Comparison of ENCODE assay signal across 26 cellular contexts in the genomic region with DNA sequence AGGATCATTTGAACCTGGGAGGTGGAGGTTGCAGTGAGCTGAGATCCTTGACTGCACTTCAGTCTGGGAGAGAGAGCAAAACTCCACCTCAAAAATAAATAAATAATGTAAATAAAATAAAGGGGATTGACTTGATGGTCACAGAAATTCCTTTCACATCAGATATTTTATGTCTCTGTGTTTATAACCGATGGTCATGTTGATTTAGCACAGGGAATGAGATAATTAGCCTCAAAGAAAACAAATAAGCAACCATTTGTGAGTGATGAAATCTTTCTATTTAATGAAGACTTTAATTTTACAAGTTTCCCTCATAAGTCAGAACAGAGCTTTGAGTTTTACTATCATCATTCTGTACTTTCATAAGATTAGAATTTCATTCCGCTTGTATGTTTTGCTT.
"Had no signal": no experiment of that assay in that cellular context is flagged by ENCODE, and none has a peak within 500 bp of the region (broad histone marks: within the 10 kb centered on the region; RNA-seq: fewer than 3 reads in every experiment).

No MANE protein-coding gene starts in this region.

- DNase-seq: stimulated activated CD4-positive, alpha-beta T cell treated with anti-CD3 and anti-CD28 coated beads, Interleukin-2, amount 100 ng/mL, for 48 hours; stimulated activated CD4-positive, alpha-beta T cell treated with anti-CD3 and anti-CD28 coated beads, Interleukin-4, amount 100 ng/mL, for 1 hour; stimulated activated CD4-positive, alpha-beta T cell treated with anti-CD3 and anti-CD28 coated beads, Interleukin-4, amount 100 ng/mL, for 24 hours; stimulated activated CD4-positive, alpha-beta T cell treated with anti-CD3 and anti-CD28 coated beads, Interleukin-4, amount 100 ng/mL, for 4 hours; stimulated activated CD8-positive, alpha-beta memory T cell treated with anti-CD3 and anti-CD28 coated beads, Interleukin-4, amount 100 ng/mL, for 48 hours; stimulated activated naive B cell treated with anti-CD40 and anti-IgM and Interleukin-4, amounts not matched to agents 10 μg/mL and 1 μg/mL and 100 μg/mL, for 72 hours; stimulated activated naive CD4-positive, alpha-beta T cell; stimulated activated naive CD4-positive, alpha-beta T cell treated with Interleukin-2 at 50 U/mL for 16 hours; stimulated activated naive CD8-positive, alpha-beta T cell treated with anti-CD3 and anti-CD28 coated beads, Interleukin-15, amount 100 ng/mL, for 72 hours; stimulated activated naive CD8-positive, alpha-beta T cell treated with anti-CD3 and anti-CD28 coated beads, Interleukin-15, Interleukin-2, amounts not matched to agents 100 U/mL and 50 U/mL, for 24 hours; stomach; substantia nigra; testis; thyroid gland; tibial artery; transverse colon; trophoblast cell; upper lobe of left lung; upper lobe of right lung; uterus had no signal

- ATAC-seq: stimulated activated effector memory CD8-positive, alpha-beta T cell treated with anti-CD3 and anti-CD28 coated beads, Interleukin-12 subunit alpha, Interleukin-12 subunit beta, amount 100 ng/mL, for 72 hours; stimulated activated memory B cell treated with anti-CD40 and anti-IgM and Interleukin-4, amounts not matched to agents 10 μg/mL and 1 μg/mL and 100 μg/mL, for 72 hours; stimulated activated naive B cell treated with anti-CD40 and anti-IgM and Interleukin-4, amounts not matched to agents 10 μg/mL and 1 μg/mL and 100 μg/mL, for 72 hours; stimulated activated naive CD8-positive, alpha-beta T cell treated with anti-CD3 and anti-CD28 coated beads, Interleukin-15, amount 100 ng/mL, for 72 hours; stimulated activated naive CD8-positive, alpha-beta T cell treated with anti-CD3 and anti-CD28 coated beads, Interleukin-15, Interleukin-2, amounts not matched to agents 100 U/mL and 50 U/mL, for 24 hours; upper lobe of right lung had no signal

- H3K36me3 ChIP-seq: stomach, suprapubic skin, thoracic aorta, thyroid gland, tibial artery, tibial nerve, transverse colon, upper lobe of left lung, upper lobe of right lung, uterus, vagina had no signal

- H3K4me3 ChIP-seq: stomach, suprapubic skin, testis, thoracic aorta, thyroid gland, tibial artery, tibial nerve, transverse colon, upper lobe of left lung, upper lobe of right lung, uterus, vagina had no signal

- H3K4me1 ChIP-seq: suprapubic skin, testis, tibial nerve, transverse colon, upper lobe of right lung, uterus had no signal

- H3K27ac ChIP-seq: stomach, suprapubic skin, testis, thoracic aorta, thyroid gland, tibial artery, tibial nerve, transverse colon, upper lobe of left lung, upper lobe of right lung, uterus, vagina had no signal

- H3K9me3 ChIP-seq: stomach, suprapubic skin, testis, thoracic aorta, thyroid gland, tibial nerve, transverse colon, upper lobe of left lung, upper lobe of right lung, uterus, vagina had no signal

- H3K27me3 ChIP-seq: testis, thyroid gland, tibial artery, tibial nerve, transverse colon, upper lobe of left lung, uterus, vagina had no signal
